In the genomic region with DNA sequence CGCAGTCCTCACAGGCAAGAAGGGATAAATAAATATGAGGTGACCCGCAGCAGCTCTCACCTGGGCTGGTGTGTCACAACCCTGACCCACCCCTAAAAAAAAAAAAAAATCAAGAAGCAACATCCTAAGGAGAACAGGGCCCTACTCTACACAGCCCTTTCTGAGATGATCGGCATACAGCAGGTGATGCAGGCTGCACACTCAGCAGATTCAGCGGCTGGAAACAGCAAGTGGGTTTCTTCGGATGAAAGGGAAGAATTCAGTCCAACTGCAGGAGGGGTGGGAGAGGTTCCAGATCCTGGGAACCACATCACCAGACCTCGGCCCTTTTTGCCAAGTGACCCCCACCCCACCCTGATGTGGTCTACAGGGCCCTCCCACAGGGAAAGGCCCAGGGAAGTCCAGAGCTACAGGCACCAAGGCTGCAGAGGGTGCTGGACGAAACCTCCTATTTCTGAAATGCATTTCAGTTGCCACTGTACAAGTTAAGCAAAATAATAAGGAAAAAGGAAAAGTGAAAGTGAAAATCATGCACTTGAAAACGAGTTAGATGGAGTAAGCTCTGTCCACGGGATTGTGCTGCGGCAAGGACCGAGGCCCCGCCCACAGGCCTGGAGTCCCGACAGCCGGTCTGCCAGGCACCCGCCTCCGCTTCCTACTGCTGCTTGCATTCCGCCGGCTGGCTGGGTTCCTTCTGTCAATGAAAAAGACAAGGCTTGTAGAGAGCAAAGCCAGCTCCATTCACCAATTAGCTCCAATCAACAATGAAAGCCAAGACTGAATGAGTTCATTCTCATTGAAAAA, we compare ENCODE assay signal across 8 cellular contexts. TPM values are rescaled to one million over a fixed set of nuclear protein-coding genes. Genes with fewer than 3 reads are reported as not detected.
A peak's percentile ranks its signal among the peaks of the same experiment; 100 is the strongest.
DNase-seq lines count a peak whose midpoint lies in the region; ATAC-seq and TF ChIP-seq lines count a peak whose summit lies in the region.

No MANE protein-coding gene starts in this region.

- ATAC-seq in stimulated activated naive CD8-positive, alpha-beta T cell treated with anti-CD3 and anti-CD28 coated beads, Interleukin-15, Interleukin-2, amounts not matched to agents 100 U/mL and 50 U/mL, for 24 hours = no peak
- no peak for ATAC-seq in GM18907 (IDR thresholded peaks at IDR 0.05; ENCODE audit: unreplicated experiment)

- no peak for TF ChIP-seq POLR2A in erythroblast (IDR thresholded peaks at IDR 0.05; ENCODE audit: low read length)

- peaks cover 15% of the 10 kb centered on the region for H3K36me3 Mint-ChIP-seq in mesothelial cell of epicardium

- no peaks in the 10 kb centered on the region for H3K9me3 Mint-ChIP-seq in mesothelial cell of epicardium

- peak overlapping the region; percentile 45 for H3K27ac Mint-ChIP-seq in mesothelial cell of epicardium

- DNase-seq in GM04503 (ENCODE audit: low read depth) = peak; percentile 37
- peak; percentile 29 to 36 for DNase-seq in activated CD4-positive, alpha-beta T cell treated with anti-CD3 and anti-CD28 coated beads, Interleukin-2, amount 50 U/mL, for 4 hours
- DNase-seq in erythroblast (lab: John Stamatoyannopoulos, UW) = peak; percentile 21 to 35
- DNase-seq in mesothelial cell of epicardium (ENCODE audit: low spot score in 2 of 2, unreplicated experiment in 2 of 2) = peak in 1 of 2 experiments; percentile 74
- peak; percentile 58 for DNase-seq in stimulated activated naive CD8-positive, alpha-beta T cell treated with anti-CD3 and anti-CD28 coated beads, Interleukin-15, Interleukin-2, amounts not matched to agents 100 U/mL and 50 U/mL, for 24 hours
- no peak for DNase-seq in DMS79 treated with DMSO at 0.1 percent for 48 hours (lab: John Stamatoyannopoulos, UW)
- DNase-seq in activated CD4-positive, CD25-positive, alpha-beta regulatory T cell treated with anti-CD3 and anti-CD28 coated beads, Interleukin-2, amount 50 U/mL, for 72 hours = no peak

- H3K4me3 Mint-ChIP-seq in mesothelial cell of epicardium = no peak overlapping the region

- no peak for TF ChIP-seq CTCF in mesothelial cell of epicardium (IDR thresholded peaks at IDR 0.05; ENCODE audit: unreplicated experiment)

- no peaks in the 10 kb centered on the region for H3K27me3 Mint-ChIP-seq in mesothelial cell of epicardium (ENCODE audit: low read depth)

- peaks cover 13% of the 10 kb centered on the region for H3K4me1 Mint-ChIP-seq in mesothelial cell of epicardium

RNA-seq across cellular contexts. Expression of a gene that starts 15.9 kb away (rescaled TPM):
- 1.3 to 1.9 TPM (median 1.5 TPM) in 3 replicates for total RNA-seq in mesothelial cell of epicardium

RNA-seq across cellular contexts. Expression of a gene that starts 47.0 kb away (rescaled TPM):
- total RNA-seq in mesothelial cell of epicardium = 155 to 171 TPM (median 163 TPM) in 3 replicates

RNA-seq across cellular contexts. Expression of a gene that starts 59.6 kb away (rescaled TPM):
- 132 to 148 TPM (median 146 TPM) in 3 replicates for total RNA-seq in mesothelial cell of epicardium

Comparison
In these comparisons a context has a peak if more than half of its experiments do, and no peak if none do; other contexts are left out.
1. DNase-seq: peak in GM04503 (single experiment), activated CD4-positive, alpha-beta T cell treated with anti-CD3 and anti-CD28 coated beads, Interleukin-2, amount 50 U/mL, for 4 hours (2 of 2), erythroblast (2 of 2) and stimulated activated naive CD8-positive, alpha-beta T cell treated with anti-CD3 and anti-CD28 coated beads, Interleukin-15, Interleukin-2, amounts not matched to agents 100 U/mL and 50 U/mL, for 24 hours (single experiment); none in DMS79 treated with DMSO at 0.1 percent for 48 hours (single experiment) and activated CD4-positive, CD25-positive, alpha-beta regulatory T cell treated with anti-CD3 and anti-CD28 coated beads, Interleukin-2, amount 50 U/mL, for 72 hours (single experiment).